Comparison of ENCODE assay signal across 22 cellular contexts in the genomic region with DNA sequence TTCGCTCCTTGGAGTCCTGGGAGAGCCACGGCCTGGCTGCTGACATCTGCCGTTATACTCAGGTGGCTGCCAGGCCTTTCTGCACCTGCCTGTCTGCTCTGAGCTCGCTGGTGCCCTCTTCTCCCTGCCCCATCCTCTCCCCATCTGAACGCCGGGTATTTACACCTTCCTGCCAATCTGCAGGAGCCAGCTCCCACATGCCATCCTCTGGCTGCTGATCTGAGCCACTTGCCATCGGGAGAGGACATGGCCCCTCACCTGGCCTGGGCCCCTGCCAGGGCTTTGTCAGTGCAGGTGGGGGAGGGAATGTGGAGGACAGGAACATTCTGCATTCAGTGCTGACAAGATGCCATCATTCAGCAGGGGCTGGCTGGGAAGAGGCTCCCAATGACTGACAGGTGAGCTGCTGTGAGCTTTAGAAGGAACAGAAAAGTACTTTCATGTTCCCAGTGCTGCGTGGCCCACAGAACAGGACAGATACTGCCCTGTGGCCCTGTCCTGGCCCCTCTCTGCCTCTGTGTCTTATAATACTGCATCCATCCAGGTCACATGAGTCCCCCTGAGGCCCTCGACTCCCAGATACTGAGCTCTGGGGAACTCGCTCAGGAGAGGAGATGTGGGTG.
DNase-seq lines count a peak whose midpoint lies in the region; ATAC-seq and TF ChIP-seq lines count a peak whose summit lies in the region.
"Had no signal": no experiment of that assay in that cellular context is flagged by ENCODE, and none has a peak within 500 bp of the region (broad histone marks: within the 10 kb centered on the region; RNA-seq: fewer than 3 reads in every experiment).

No MANE protein-coding gene starts in this region.

- H3K4me3 ChIP-seq in neuronal stem cell (ENCODE audit: low read length in 2 of 2) = no peak overlapping the region
- H3K4me3 ChIP-seq: A549, GM12878, HAP-1, PC-9 had no signal

- no CpG with 5 or more reads among the region's 10 CpGs for WGBS in neuronal stem cell (ENCODE audit: extremely low coverage in 2 of 2, insufficient read length in 2 of 2, insufficient replicate concordance in 1 of 2), 2 donors

- H3K27ac ChIP-seq in neuronal stem cell (replicated peaks; ENCODE audit: low read length) = no peak overlapping the region
- H3K27ac ChIP-seq: A549, KMS-11, PC-9 had no signal

- H2BK15ac ChIP-seq in neuronal stem cell (ENCODE audit: low read length) = no peak overlapping the region

- H3K4me3 Mint-ChIP-seq in chondrocyte (ENCODE audit: unreplicated experiment) = no peak overlapping the region
- H3K4me3 Mint-ChIP-seq in CD14-positive monocyte = no peak overlapping the region
- no peak overlapping the region for H3K4me3 Mint-ChIP-seq in activated T-helper 17 cell treated with anti-CD3 and anti-CD28 coated beads, Interleukin-2, amount 50 U/mL, for 72 hours
- H3K4me3 Mint-ChIP-seq: CD8-positive, alpha-beta T cell; HFFc6 had no signal

- no peak overlapping the region for H2AFZ ChIP-seq in neuronal stem cell (ENCODE audit: low read length)
- H2AFZ ChIP-seq: PC-9 had no signal

- no peaks in the 10 kb centered on the region for H3K27me3 ChIP-seq in neuronal stem cell (ENCODE audit: control insufficient read depth in 3 of 3, insufficient read depth in 3 of 3, low read depth in 1 of 3, low read length in 3 of 3)

- H3K9ac ChIP-seq in neuronal stem cell (ENCODE audit: low read depth, low read length, poor library complexity) = no peak overlapping the region
- H3K9ac ChIP-seq: KMS-11 had no signal

- H3K23ac ChIP-seq in neuronal stem cell (ENCODE audit: low read depth, low read length, poor library complexity) = no peak overlapping the region

- H3K9me3 Mint-ChIP-seq in chondrocyte (ENCODE audit: low read depth) = no peaks in the 10 kb centered on the region
- H3K9me3 Mint-ChIP-seq in CD14-positive monocyte = peaks cover 12 to 37% (median 15%) of the 10 kb centered on the region in 7 donors
- H3K9me3 Mint-ChIP-seq in activated T-helper 17 cell treated with anti-CD3 and anti-CD28 coated beads, Interleukin-2, amount 50 U/mL, for 72 hours = peaks cover 5% of the 10 kb centered on the region
- H3K9me3 Mint-ChIP-seq: HFFc6 had no signal

- H2BK12ac ChIP-seq in neuronal stem cell (ENCODE audit: low read length) = no peak overlapping the region

- no peak overlapping the region for H3K14ac ChIP-seq in neuronal stem cell (ENCODE audit: low read length)

- H3K36me3 ChIP-seq in neuronal stem cell (replicated peaks in 1 of 2; ENCODE audit: control insufficient read depth in 2 of 2, insufficient read depth in 2 of 2, low read length in 2 of 2) = no peaks in the 10 kb centered on the region
- H3K36me3 ChIP-seq: HAP-1 had no signal

- H3K9me3 ChIP-seq in neuronal stem cell (replicated peaks in 1 of 2; ENCODE audit: control insufficient read depth in 2 of 2, insufficient read depth in 1 of 2, low read depth in 1 of 2, low read length in 2 of 2) = peaks cover 13 to 28% of the 10 kb centered on the region in 2 donors
- H3K9me3 ChIP-seq: HAP-1 had no signal

- no peak overlapping the region for H2BK5ac ChIP-seq in neuronal stem cell (ENCODE audit: low read length)

- H3K4me1 Mint-ChIP-seq in chondrocyte (ENCODE audit: low read depth) (no peaks in the 10 kb centered on the region), CD14-positive monocyte (peaks cover 3% of the 10 kb centered on the region)
- no peaks in the 10 kb centered on the region for H3K4me1 Mint-ChIP-seq in activated T-helper 17 cell treated with anti-CD3 and anti-CD28 coated beads, Interleukin-2, amount 50 U/mL, for 72 hours

- H3K4ac ChIP-seq in neuronal stem cell (ENCODE audit: low read length) = no peak overlapping the region

- intact Hi-C loops in CD14-positive monocyte (cut with micrococcal nuclease) = no loop called here

- H3K27me3 Mint-ChIP-seq in chondrocyte (ENCODE audit: low read depth) (no peaks in the 10 kb centered on the region), CD14-positive monocyte (ENCODE audit: low read depth in 3 of 3) (peaks cover 0 to 1% (median 0%) of the 10 kb centered on the region in 3 donors)
- no peaks in the 10 kb centered on the region for H3K27me3 Mint-ChIP-seq in activated T-helper 17 cell treated with anti-CD3 and anti-CD28 coated beads, Interleukin-2, amount 50 U/mL, for 72 hours

- H4K91ac ChIP-seq in neuronal stem cell (ENCODE audit: low read depth, low read length, poor library complexity) = no peak overlapping the region

- no peak overlapping the region for H4K8ac ChIP-seq in neuronal stem cell (ENCODE audit: low read depth, low read length)

- H3K27ac Mint-ChIP-seq in chondrocyte (ENCODE audit: unreplicated experiment) (no peak overlapping the region), CD14-positive monocyte (no peak overlapping the region)
- no peak overlapping the region for H3K27ac Mint-ChIP-seq in activated T-helper 17 cell treated with anti-CD3 and anti-CD28 coated beads, Interleukin-2, amount 50 U/mL, for 72 hours
- H3K27ac Mint-ChIP-seq: CD8-positive, alpha-beta T cell; HFFc6 had no signal

- no peak overlapping the region for H3K4me2 ChIP-seq in neuronal stem cell (ENCODE audit: insufficient read depth, low read length, poor library complexity, severe bottlenecking)
- H3K4me2 ChIP-seq: A549, KMS-11, PC-9 had no signal

- no peaks in the 10 kb centered on the region for H3K79me1 ChIP-seq in neuronal stem cell (ENCODE audit: low read depth, low read length)

- H3K4me1 ChIP-seq in neuronal stem cell (ENCODE audit: control insufficient read depth in 2 of 2, insufficient read depth in 1 of 2, low read depth in 1 of 2, low read length in 2 of 2) = no peaks in the 10 kb centered on the region
- H3K4me1 ChIP-seq: HAP-1 had no signal

- no peak overlapping the region for H3K18ac ChIP-seq in neuronal stem cell (ENCODE audit: low read length)

- H2BK120ac ChIP-seq in neuronal stem cell (ENCODE audit: low read depth, low read length) = peak overlapping the region; percentile 5

- H2AK5ac ChIP-seq in neuronal stem cell (ENCODE audit: low read depth, low read length) = no peak overlapping the region

- DNase-seq in NCI-H1105 (lab: John Stamatoyannopoulos, UW) (peak; percentile 48), NCI-H2171 treated with DMSO at 0.1 percent for 48 hours (lab: John Stamatoyannopoulos, UW) (peak; percentile 88), chondrocyte (ENCODE audit: low spot score) (peak; percentile 65), neuronal stem cell (ENCODE audit: low spot score) (no peak), CD14-positive monocyte (ENCODE audit: low spot score) (no peak), AG08395 (ENCODE audit: low spot score) (no peak)
- DNase-seq: C1 segment of cervical spinal cord, GOT3, HFFc6, NCI-H1417 treated with DMSO at 0.1 percent for 48 hours, NCI-H187, NCI-H2081 treated with DMSO at 0.1 percent for 48 hours, NCI-H524, NCI-H748 treated with DMSO at 0.1 percent for 48 hours, SHP77 treated with DMSO at 0.1 percent for 48 hours had no signal

- TF ChIP-seq CTCF in chondrocyte (IDR thresholded peaks at IDR 0.05) = no peak
- no peak for TF ChIP-seq CTCF in CD14-positive monocyte (IDR thresholded peaks at IDR 0.05)

- H3K36me3 Mint-ChIP-seq in chondrocyte (ENCODE audit: low read depth) (peaks cover 3% of the 10 kb centered on the region), CD14-positive monocyte (no peaks in the 10 kb centered on the region)
- H3K36me3 Mint-ChIP-seq in activated T-helper 17 cell treated with anti-CD3 and anti-CD28 coated beads, Interleukin-2, amount 50 U/mL, for 72 hours (ENCODE audit: low read depth) = no peaks in the 10 kb centered on the region
- H3K36me3 Mint-ChIP-seq: CD8-positive, alpha-beta T cell had no signal

- ATAC-seq in activated T-helper 17 cell treated with anti-CD3 and anti-CD28 coated beads, Interleukin-2, amount 50 U/mL, for 72 hours (replicated peaks) = no peak
- ATAC-seq: GM12878 had no signal

Comparison
In these comparisons a context has a peak if more than half of its experiments do, and no peak if none do; other contexts are left out.
1. DNase-seq: peak in NCI-H1105 (single experiment), NCI-H2171 treated with DMSO at 0.1 percent for 48 hours (single experiment) and chondrocyte (single experiment); none in neuronal stem cell (single experiment), CD14-positive monocyte (single experiment) and AG08395 (single experiment).